ENCODE assay signal across 9 cellular contexts in genomic region chr6:106448000-106448426, GRCh38.
DNase-seq lines count a peak whose midpoint lies in the region; ATAC-seq lines count a peak whose summit lies in the region.
"Had no signal": no experiment of that assay in that cellular context is flagged by ENCODE, and none has a peak within 500 bp of the region (broad histone marks: within the 10 kb centered on the region; RNA-seq: fewer than 3 reads in every experiment).

No MANE protein-coding gene starts in this region.

- 0 out of 2 replicates have a peak, but pooled peaks cover 13% of the 10 kb centered on the region for H3F3A ChIP-seq in GM23248 (ENCODE audit: insufficient read depth)

- POLR2A ChIA-PET in activated CD4-positive, alpha-beta memory T cell treated with anti-CD3 and anti-CD28 coated beads, Interleukin-2, amount 10 ng/mL, durations not matched to agents 7 days and 5 days (lab: Charles Lee): interaction anchor here (0.9 to 1.8 kb wide), 6 partner anchors 60 to 115 kb away, joined by 3 to 7 read pairs (median 3); no protein-coding TSS in a partner anchor

- no peak overlapping the region for H3K27ac ChIP-seq in GM23248

- no peaks in the 10 kb centered on the region for H3K9me3 ChIP-seq in GM23248 (ENCODE audit: low read depth)
- H3K9me3 ChIP-seq: MG63 had no signal

- ATAC-seq in HG03097 (IDR thresholded peaks at IDR 0.05; ENCODE audit: low FRiP score, unreplicated experiment): peak; percentile 51

- H2AFZ ChIP-seq in GM23248: no peak overlapping the region

- H3K4me1 ChIP-seq in GM23248 (ENCODE audit: insufficient read depth): peaks cover 15% of the 10 kb centered on the region; the same call in 1 of the 2 replicates

- in situ Hi-C loops in GM23248 (cut with MboI) (loop anchor here (5.0 to 10.0 kb wide), 2 partner anchors 119 to 537 kb away; no protein-coding TSS in a partner anchor), ACHN (cut with HindIII; ENCODE audit: low pct_ligation_motif_present, low pct_unique_long_range_greater_than_20kb, low sequenced_read_pairs) (loop anchor here (25.0 kb wide), 1 partner anchor 114 kb away; no protein-coding TSS in a partner anchor)

- H3K9me2 ChIP-seq in GM23248 (ENCODE audit: insufficient read depth): no peaks in the 10 kb centered on the region

- WGBS in GM23248 (ENCODE audit: low coverage in 1 of 2, low lambda C conversion rate in 2 of 2, missing lambda C conversion rate in 2 of 2), 2 experiments: 93 to 96% methylated on average over 6 of the region's 6 CpGs

- no peaks in the 10 kb centered on the region for H3K36me3 ChIP-seq in GM23248 (ENCODE audit: low read depth)
- H3K36me3 ChIP-seq: MG63 had no signal

- no peak overlapping the region for H3K9ac ChIP-seq in GM23248

- H3K27ac Mint-ChIP-seq in activated CD4-positive, alpha-beta memory T cell treated with anti-CD3 and anti-CD28 coated beads, Interleukin-2, amount 10 ng/mL, durations not matched to agents 7 days and 5 days: no peak overlapping the region

- no peaks in the 10 kb centered on the region for H3K36me3 Mint-ChIP-seq in activated CD4-positive, alpha-beta memory T cell treated with anti-CD3 and anti-CD28 coated beads, Interleukin-2, amount 10 ng/mL, durations not matched to agents 7 days and 5 days (ENCODE audit: low read depth)

- H3K27me3 Mint-ChIP-seq in activated CD4-positive, alpha-beta memory T cell treated with anti-CD3 and anti-CD28 coated beads, Interleukin-2, amount 10 ng/mL, durations not matched to agents 7 days and 5 days: peaks cover 7% of the 10 kb centered on the region

- no peaks in the 10 kb centered on the region for H4K20me1 ChIP-seq in GM23248 (ENCODE audit: insufficient read depth)

- H3K4me1 Mint-ChIP-seq in activated CD4-positive, alpha-beta memory T cell treated with anti-CD3 and anti-CD28 coated beads, Interleukin-2, amount 10 ng/mL, durations not matched to agents 7 days and 5 days: peaks cover 16% of the 10 kb centered on the region

- DNase-seq in GF-D8 (lab: John Stamatoyannopoulos, UW) (peak; percentile 95), medulla oblongata (ENCODE audit: extremely low spot score) (peak; percentile 65), GM23248 (no peak), NCI-H187 treated with DMSO at 0.1 percent for 48 hours (lab: John Stamatoyannopoulos, UW) (no peak), DMS 273 treated with DMSO at 0.1 percent for 48 hours (lab: John Stamatoyannopoulos, UW) (no peak), ACHN (no peak)
- peak; percentile 41 for DNase-seq in activated CD4-positive, alpha-beta memory T cell treated with anti-CD3 and anti-CD28 coated beads, Interleukin-2, amount 10 ng/mL, durations not matched to agents 7 days and 5 days
- DNase-seq: MG63 had no signal

- H3K27me3 ChIP-seq in GM23248 (replicated peaks; ENCODE audit: insufficient read depth): peaks cover 12% of the 10 kb centered on the region; the same call in 1 of the 2 replicates

- no peaks in the 10 kb centered on the region for H3K9me3 Mint-ChIP-seq in activated CD4-positive, alpha-beta memory T cell treated with anti-CD3 and anti-CD28 coated beads, Interleukin-2, amount 10 ng/mL, durations not matched to agents 7 days and 5 days

- no peak overlapping the region for H3K4me3 Mint-ChIP-seq in activated CD4-positive, alpha-beta memory T cell treated with anti-CD3 and anti-CD28 coated beads, Interleukin-2, amount 10 ng/mL, durations not matched to agents 7 days and 5 days

- H3K4me3 ChIP-seq in GM23248: no peak overlapping the region
- H3K4me3 ChIP-seq: MG63 had no signal

- CTCF ChIA-PET in activated CD4-positive, alpha-beta memory T cell treated with anti-CD3 and anti-CD28 coated beads, Interleukin-2, amount 10 ng/mL, durations not matched to agents 7 days and 5 days (lab: Charles Lee): interaction anchor here (1.0 to 8.1 kb wide), 7 partner anchors 97 to 162 kb away, joined by 3 to 146 read pairs (median 4); no protein-coding TSS in a partner anchor

- H3K79me2 ChIP-seq in GM23248 (ENCODE audit: insufficient read depth): no peaks in the 10 kb centered on the region

- no peak overlapping the region for H3K4me2 ChIP-seq in GM23248 (ENCODE audit: unreplicated experiment)

Comparison
In these comparisons a context has a peak if more than half of its experiments do, and no peak if none do; other contexts are left out.
1. DNase-seq: peak in GF-D8 (single experiment), activated CD4-positive, alpha-beta memory T cell treated with anti-CD3 and anti-CD28 coated beads, Interleukin-2, amount 10 ng/mL, durations not matched to agents 7 days and 5 days (single experiment) and medulla oblongata (single experiment); none in GM23248 (single experiment), NCI-H187 treated with DMSO at 0.1 percent for 48 hours (single experiment), DMS 273 treated with DMSO at 0.1 percent for 48 hours (single experiment) and ACHN (single experiment).